Comparison of ENCODE assay signal across 22 cellular contexts in the genomic region with DNA sequence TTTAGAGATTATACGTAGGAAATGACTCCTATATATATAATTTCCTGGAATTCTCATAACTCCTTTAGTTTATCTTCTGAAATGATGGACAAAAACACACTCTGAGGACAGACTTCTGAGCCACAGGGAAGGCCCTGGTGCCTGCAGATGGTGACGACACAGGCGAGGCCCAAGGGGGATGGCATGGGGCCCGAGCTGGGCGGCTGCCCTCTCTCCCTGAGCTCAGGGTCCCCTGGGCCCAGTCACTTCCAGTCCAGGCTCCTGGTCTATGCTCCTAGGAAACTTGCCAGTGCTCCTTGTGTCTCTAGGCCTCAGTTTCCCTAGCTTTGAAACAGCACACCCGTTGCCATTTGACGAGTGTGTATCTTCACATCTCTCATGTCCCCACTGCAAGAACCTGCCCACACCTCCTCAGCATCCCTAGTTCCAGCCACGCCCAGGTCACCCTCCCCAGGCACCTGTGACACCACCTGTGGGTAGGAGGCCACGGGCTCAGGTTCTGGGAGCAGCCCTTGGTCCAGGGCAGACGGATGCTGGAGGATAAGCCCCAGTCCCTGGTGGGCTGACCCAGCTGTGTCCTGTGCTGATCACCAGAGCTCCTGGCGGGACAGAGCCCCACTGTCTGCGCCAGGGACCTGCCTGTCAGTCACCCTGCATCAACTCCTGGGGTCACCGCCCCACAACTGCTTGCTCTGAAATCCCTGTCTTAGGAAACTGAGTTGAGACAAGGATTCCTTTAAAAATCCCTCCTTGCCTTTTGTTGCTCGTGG. TPM values are rescaled to one million over a fixed set of nuclear protein-coding genes. Genes with fewer than 3 reads are reported as not detected.
DNase-seq lines count a peak whose midpoint lies in the region; ATAC-seq and TF ChIP-seq lines count a peak whose summit lies in the region.
"Had no signal": no experiment of that assay in that cellular context is flagged by ENCODE, and none has a peak within 500 bp of the region (broad histone marks: within the 10 kb centered on the region; RNA-seq: fewer than 3 reads in every experiment).

No MANE protein-coding gene starts in this region.

- peak; percentile 7 for DNase-seq in left cardiac atrium
- DNase-seq in cardiac septum (ENCODE audit: low spot score) = no peak
- DNase-seq in chondrocyte (ENCODE audit: low spot score) = peak; percentile 78
- DNase-seq in posterior vena cava (ENCODE audit: low spot score) = peak; percentile 61
- DNase-seq: AML-193; Calu3; CD8-positive, alpha-beta memory T cell; DMS153; GDM1; Karpas-422; NCI-H1417 treated with DMSO at 0.1 percent for 48 hours; NCI-H187; NCI-H446; NCI-H526; PC-3; RPMI8226; SHP77 treated with DMSO at 0.1 percent for 48 hours had no signal

- H3K27ac Mint-ChIP-seq in chondrocyte (ENCODE audit: unreplicated experiment) = peak overlapping the region; percentile 17
- H3K27ac Mint-ChIP-seq in stimulated activated memory B cell treated with anti-CD40 and anti-IgM and Interleukin-4, amounts not matched to agents 10 μg/mL and 1 μg/mL and 100 μg/mL, for 72 hours = no peak overlapping the region
- H3K27ac Mint-ChIP-seq: CD8-positive, alpha-beta memory T cell had no signal

- H3K36me3 Mint-ChIP-seq in chondrocyte (ENCODE audit: low read depth) = no peaks in the 10 kb centered on the region
- H3K36me3 Mint-ChIP-seq in stimulated activated memory B cell treated with anti-CD40 and anti-IgM and Interleukin-4, amounts not matched to agents 10 μg/mL and 1 μg/mL and 100 μg/mL, for 72 hours = no peaks in the 10 kb centered on the region
- H3K36me3 Mint-ChIP-seq: CD8-positive, alpha-beta memory T cell had no signal

- H3K9me3 Mint-ChIP-seq in chondrocyte (ENCODE audit: low read depth) = no peaks in the 10 kb centered on the region
- H3K9me3 Mint-ChIP-seq in stimulated activated memory B cell treated with anti-CD40 and anti-IgM and Interleukin-4, amounts not matched to agents 10 μg/mL and 1 μg/mL and 100 μg/mL, for 72 hours = no peaks in the 10 kb centered on the region
- H3K9me3 Mint-ChIP-seq: CD8-positive, alpha-beta memory T cell had no signal

- peaks cover 37% of the 10 kb centered on the region for H3K27me3 Mint-ChIP-seq in chondrocyte (ENCODE audit: low read depth)
- H3K27me3 Mint-ChIP-seq in stimulated activated memory B cell treated with anti-CD40 and anti-IgM and Interleukin-4, amounts not matched to agents 10 μg/mL and 1 μg/mL and 100 μg/mL, for 72 hours = peaks cover 11% of the 10 kb centered on the region

- intact Hi-C loops in left cardiac atrium (cut with DNase I) = no loop called here
- intact Hi-C loops in cardiac septum (cut with DNase I) = no loop called here
- intact Hi-C loops in posterior vena cava (cut with DNase I) = no loop called here

- H3K4me1 Mint-ChIP-seq in chondrocyte (ENCODE audit: low read depth) = no peaks in the 10 kb centered on the region
- no peaks in the 10 kb centered on the region for H3K4me1 Mint-ChIP-seq in stimulated activated memory B cell treated with anti-CD40 and anti-IgM and Interleukin-4, amounts not matched to agents 10 μg/mL and 1 μg/mL and 100 μg/mL, for 72 hours
- H3K4me1 Mint-ChIP-seq: CD8-positive, alpha-beta memory T cell had no signal

- H3K4me3 Mint-ChIP-seq in chondrocyte (ENCODE audit: unreplicated experiment) = no peak overlapping the region
- H3K4me3 Mint-ChIP-seq in stimulated activated memory B cell treated with anti-CD40 and anti-IgM and Interleukin-4, amounts not matched to agents 10 μg/mL and 1 μg/mL and 100 μg/mL, for 72 hours = no peak overlapping the region
- H3K4me3 Mint-ChIP-seq: CD8-positive, alpha-beta memory T cell had no signal

- TF ChIP-seq CTCF in chondrocyte (IDR thresholded peaks at IDR 0.05) = no peak

- ATAC-seq in left cardiac atrium (peak in 1 of 2 donors; percentile 41), GM21786 (IDR thresholded peaks at IDR 0.05; ENCODE audit: unreplicated experiment) (no peak), HG02763 (IDR thresholded peaks at IDR 0.05; ENCODE audit: unreplicated experiment) (no peak)
- no peak for ATAC-seq in stimulated activated memory B cell treated with anti-CD40 and anti-IgM and Interleukin-4, amounts not matched to agents 10 μg/mL and 1 μg/mL and 100 μg/mL, for 72 hours
- ATAC-seq: PC-3 had no signal

RNA-seq across cellular contexts. Expression of a gene that starts 23.4 kb away (rescaled TPM):
- total RNA-seq in left cardiac atrium (not detected), cardiac septum (not detected), chondrocyte (not detected in 3 replicates), posterior vena cava (not detected)
- total RNA-seq: CD8-positive, alpha-beta memory T cell; H4; M059J had no signal
